Comparison of ENCODE assay signal across 17 cellular contexts in genomic region chr10:73065441-73065840, GRCh38. TPM values are rescaled to one million over a fixed set of nuclear protein-coding genes. Genes with fewer than 3 reads are reported as not detected.
DNase-seq lines count a peak whose midpoint lies in the region; ATAC-seq, FAIRE-seq and TF ChIP-seq lines count a peak whose summit lies in the region.
"Had no signal": no experiment of that assay in that cellular context is flagged by ENCODE, and none has a peak within 500 bp of the region (broad histone marks: within the 10 kb centered on the region; RNA-seq: fewer than 3 reads in every experiment).

No MANE protein-coding gene starts in this region.

- no peaks in the 10 kb centered on the region for H3K27me3 Mint-ChIP-seq in activated T-helper 2 cell treated with anti-CD3 and anti-CD28 coated beads, Interferon-gamma antibody, Interleukin-2, Interleukin-4, amounts not matched to agents 10 μg/mL and 5 μg/mL and 100 μg/mL, durations not matched to agents 14 hours and 24 hours and 36 hours (ENCODE audit: low read depth)
- H3K27me3 Mint-ChIP-seq in natural killer cell treated with Interleukin-12 subunit alpha and Interleukin-12 subunit beta and Interleukin-15 and Interleukin-18, amount 100 ng/mL, for 72 hours = no peaks in the 10 kb centered on the region
- H3K27me3 Mint-ChIP-seq: CD4-positive, CD25-positive, alpha-beta regulatory T cell; IgD-negative memory B cell had no signal

- H3K9me3 Mint-ChIP-seq in activated T-helper 2 cell treated with anti-CD3 and anti-CD28 coated beads, Interferon-gamma antibody, Interleukin-2, Interleukin-4, amounts not matched to agents 10 μg/mL and 5 μg/mL and 100 μg/mL, durations not matched to agents 14 hours and 24 hours and 36 hours = no peaks in the 10 kb centered on the region
- no peaks in the 10 kb centered on the region for H3K9me3 Mint-ChIP-seq in natural killer cell treated with Interleukin-12 subunit alpha and Interleukin-12 subunit beta and Interleukin-15 and Interleukin-18, amount 100 ng/mL, for 72 hours
- H3K9me3 Mint-ChIP-seq: GM23338, H9, IgD-negative memory B cell had no signal

- no peak overlapping the region for H3K9ac ChIP-seq in HepG2 (ENCODE audit: insufficient read depth, low read depth, low read length)
- H3K9ac ChIP-seq: BLaER1 treated with 17β-estradiol and CSF1 and Interleukin-3, amounts not matched to agents 10 nM and 100 nM had no signal

- H3K9me3 ChIP-seq in HepG2 (ENCODE audit: low read length) (no peaks in the 10 kb centered on the region), right lobe of liver (no peaks in the 10 kb centered on the region), OCI-LY7 (ENCODE audit: low read length) (no peaks in the 10 kb centered on the region), gastrocnemius medialis (no peaks in the 10 kb centered on the region)
- H3K9me3 ChIP-seq: BLaER1 treated with 17β-estradiol and CSF1 and Interleukin-3, amounts not matched to agents 10 nM and 100 nM had no signal

- DNase-seq in HepG2 (ENCODE audit: low spot score) (no peak), right lobe of liver (no peak), fibroblast of the aortic adventitia (ENCODE audit: low read depth) (peak; percentile 18), OCI-LY7 (ENCODE audit: low spot score) (no peak), gastrocnemius medialis (no peak)
- DNase-seq in activated T-helper 2 cell treated with anti-CD3 and anti-CD28 coated beads, Interferon-gamma antibody, Interleukin-2, Interleukin-4, amounts not matched to agents 10 μg/mL and 5 μg/mL and 100 μg/mL, durations not matched to agents 14 hours and 24 hours and 36 hours (ENCODE audit: low spot score) = no peak
- DNase-seq in natural killer cell treated with Interleukin-12 subunit alpha and Interleukin-12 subunit beta and Interleukin-15 and Interleukin-18, amount 100 ng/mL, for 72 hours (ENCODE audit: low spot score) = no peak
- DNase-seq: CD4-positive, CD25-positive, alpha-beta regulatory T cell; DMS53; H9 had no signal

- BruUV-seq in HepG2 (replicated peaks; lab: Mats Ljungman, UMichigan) (no TSS peak), OCI-LY7 (replicated peaks; lab: Mats Ljungman, UMichigan) (no TSS peak)

- H3K4me3 ChIP-seq in HepG2 (replicated peaks in 1 of 3; ENCODE audit: insufficient read depth in 1 of 3, low read depth in 2 of 3, low read length in 3 of 3) (no peak overlapping the region), right lobe of liver (no peak overlapping the region), fibroblast of the aortic adventitia (ENCODE audit: low read depth, low read length) (no peak overlapping the region), OCI-LY7 (ENCODE audit: low read depth, low read length, poor library complexity, severe bottlenecking) (no peak overlapping the region), gastrocnemius medialis (no peak overlapping the region)
- H3K4me3 ChIP-seq: BLaER1 treated with 17β-estradiol and CSF1 and Interleukin-3, amounts not matched to agents 10 nM and 100 nM; GM23338 had no signal

- CTCF ChIA-PET in HepG2 (lab: Yijun Ruan, JAX; ENCODE audit: low intra/inter-chr PET ratio, low total read pairs) = no interaction called here
- CTCF ChIA-PET in OCI-LY7 (lab: Charles Lee; ENCODE audit: unreplicated experiment) = no interaction called here

- FAIRE-seq in HepG2 (lab: Jason Lieb, UNC) = no peak
- FAIRE-seq: GM12892 had no signal

- H2AFZ ChIP-seq in HepG2 (ENCODE audit: low read length) (no peak overlapping the region), OCI-LY7 (ENCODE audit: low read length) (no peak overlapping the region)
- H2AFZ ChIP-seq: GM23338 had no signal

- H3K4me3 Mint-ChIP-seq in activated T-helper 2 cell treated with anti-CD3 and anti-CD28 coated beads, Interferon-gamma antibody, Interleukin-2, Interleukin-4, amounts not matched to agents 10 μg/mL and 5 μg/mL and 100 μg/mL, durations not matched to agents 14 hours and 24 hours and 36 hours (ENCODE audit: low read depth) = no peak overlapping the region
- H3K4me3 Mint-ChIP-seq in natural killer cell treated with Interleukin-12 subunit alpha and Interleukin-12 subunit beta and Interleukin-15 and Interleukin-18, amount 100 ng/mL, for 72 hours = no peak overlapping the region
- H3K4me3 Mint-ChIP-seq: CD4-positive, CD25-positive, alpha-beta regulatory T cell; GM23338; H9; IgD-negative memory B cell had no signal

- no peaks in the 10 kb centered on the region for H3K9me2 ChIP-seq in OCI-LY7 (ENCODE audit: insufficient read depth, low read length)

- H3K4me2 ChIP-seq in HepG2 (ENCODE audit: low read depth, low read length) = no peak overlapping the region
- H3K4me2 ChIP-seq in OCI-LY7 (ENCODE audit: low read length) = no peak overlapping the region
- H3K4me2 ChIP-seq: BLaER1 treated with 17β-estradiol and CSF1 and Interleukin-3, amounts not matched to agents 10 nM and 100 nM; GM23338 had no signal

- peaks cover 12% of the 10 kb centered on the region for H3K4me1 Mint-ChIP-seq in activated T-helper 2 cell treated with anti-CD3 and anti-CD28 coated beads, Interferon-gamma antibody, Interleukin-2, Interleukin-4, amounts not matched to agents 10 μg/mL and 5 μg/mL and 100 μg/mL, durations not matched to agents 14 hours and 24 hours and 36 hours (ENCODE audit: low read depth)
- H3K4me1 Mint-ChIP-seq in natural killer cell treated with Interleukin-12 subunit alpha and Interleukin-12 subunit beta and Interleukin-15 and Interleukin-18, amount 100 ng/mL, for 72 hours (ENCODE audit: low read depth in 2 of 2) = peaks cover 5 to 7% of the 10 kb centered on the region in 2 donors
- H3K4me1 Mint-ChIP-seq: GM23338, H9 had no signal

- H3K27ac ChIP-seq in HepG2 (ENCODE audit: extremely low read length, insufficient read depth, low read length) = no peak overlapping the region
- H3K27ac ChIP-seq in right lobe of liver = no peak overlapping the region
- H3K27ac ChIP-seq in OCI-LY7 (ENCODE audit: low read depth, low read length, poor library complexity, severe bottlenecking) = no peak overlapping the region
- H3K27ac ChIP-seq in gastrocnemius medialis = no peak overlapping the region
- H3K27ac ChIP-seq: 22Rv1; BLaER1 treated with 17β-estradiol and CSF1 and Interleukin-3, amounts not matched to agents 10 nM and 100 nM had no signal

- peak overlapping the region; percentile 12 for H3K27ac Mint-ChIP-seq in activated T-helper 2 cell treated with anti-CD3 and anti-CD28 coated beads, Interferon-gamma antibody, Interleukin-2, Interleukin-4, amounts not matched to agents 10 μg/mL and 5 μg/mL and 100 μg/mL, durations not matched to agents 14 hours and 24 hours and 36 hours
- H3K27ac Mint-ChIP-seq in natural killer cell treated with Interleukin-12 subunit alpha and Interleukin-12 subunit beta and Interleukin-15 and Interleukin-18, amount 100 ng/mL, for 72 hours = no peak overlapping the region
- H3K27ac Mint-ChIP-seq: GM23338, H9, IgD-negative memory B cell had no signal

- peaks cover 19% of the 10 kb centered on the region; the same call in 1 of the 2 replicates for H3K4me1 ChIP-seq in HepG2 (ENCODE audit: insufficient read depth, low read length)
- no peaks in the 10 kb centered on the region for H3K4me1 ChIP-seq in right lobe of liver
- peaks cover 1% of the 10 kb centered on the region for H3K4me1 ChIP-seq in OCI-LY7 (ENCODE audit: insufficient read depth, low read length, poor library complexity, severe bottlenecking)
- H3K4me1 ChIP-seq in gastrocnemius medialis = peaks cover 0 to 11% of the 10 kb centered on the region in 2 donors
- H3K4me1 ChIP-seq: BLaER1 treated with 17β-estradiol and CSF1 and Interleukin-3, amounts not matched to agents 10 nM and 100 nM had no signal

- WGBS in HepG2 (ENCODE audit: low lambda C conversion rate) = 100% methylated on average over 1 of the region's 1 CpG
- 80% methylated on average over 1 of the region's 1 CpG for WGBS in right lobe of liver (ENCODE audit: insufficient coverage, low coverage, low lambda C conversion rate, missing lambda C conversion rate)

- no peak for ATAC-seq in HepG2
- ATAC-seq in right lobe of liver = no peak
- ATAC-seq in gastrocnemius medialis = no peak
- ATAC-seq in natural killer cell treated with Interleukin-12 subunit alpha and Interleukin-12 subunit beta and Interleukin-15 and Interleukin-18, amount 100 ng/mL, for 72 hours = no peak
- ATAC-seq in GM19397 (IDR thresholded peaks at IDR 0.05; ENCODE audit: unreplicated experiment) = no peak
- ATAC-seq: GM23338 had no signal

- POLR2A ChIA-PET in HepG2 (lab: Yijun Ruan, JAX) (no interaction called here), OCI-LY7 (lab: Charles Lee) (interaction anchor here (0.6 to 0.8 kb wide), 3 partner anchors 9 to 868 kb away, joined by 3 to 4 read pairs (median 3); no protein-coding TSS in a partner anchor)

- no peak for TF ChIP-seq RAD21 in HepG2 (CRISPR knock-in tag; IDR thresholded peaks at IDR 0.05)

- TF ChIP-seq EP300 in HepG2 (IDR thresholded peaks at IDR 0.05; ENCODE audit: low read depth in 2 of 2, low read length in 2 of 2) (no peak), HepG2 (CRISPR knock-in tag; IDR thresholded peaks at IDR 0.05; ENCODE audit: borderline replicate concordance) (no peak)

- H3K27me3 ChIP-seq in HepG2 (ENCODE audit: control insufficient read depth in 1 of 2, insufficient read depth in 2 of 2, low read length in 2 of 2) (no peaks in the 10 kb centered on the region), right lobe of liver (no peaks in the 10 kb centered on the region), gastrocnemius medialis (no peaks in the 10 kb centered on the region)
- H3K27me3 ChIP-seq: BLaER1 treated with 17β-estradiol and CSF1 and Interleukin-3, amounts not matched to agents 10 nM and 100 nM had no signal

- H3K79me2 ChIP-seq in HepG2 (ENCODE audit: insufficient read depth, low read length) (peaks cover 2% of the 10 kb centered on the region), OCI-LY7 (ENCODE audit: insufficient read depth, low read depth, low read length) (no peaks in the 10 kb centered on the region)

- intact Hi-C loops in HepG2 (cut with micrococcal nuclease; ENCODE audit: unreplicated experiment) = loop anchor here (10.0 kb wide), 1 partner anchor 691 kb away; no protein-coding TSS in a partner anchor
- intact Hi-C loops in right lobe of liver (cut with DNase I) = no loop called here
- intact Hi-C loops in activated T-helper 2 cell treated with anti-CD3 and anti-CD28 coated beads, Interferon-gamma antibody, Interleukin-2, Interleukin-4, amounts not matched to agents 10 μg/mL and 5 μg/mL and 100 μg/mL, durations not matched to agents 14 hours and 24 hours and 36 hours (cut with micrococcal nuclease) = loop anchor here (10.0 kb wide), 1 partner anchor 221 kb away; no protein-coding TSS in a partner anchor
- intact Hi-C loops in OCI-LY7 (cut with micrococcal nuclease; ENCODE audit: unreplicated experiment) = no loop called here
- intact Hi-C loops in gastrocnemius medialis (cut with DNase I; ENCODE audit: low total_unique reads) = no loop called here

- in situ Hi-C loops in HepG2 (cut with HindIII; ENCODE audit: extremely low pct_ligation_motif_present, low pct_unique_long_range_greater_than_20kb) = no loop called here
- in situ Hi-C loops in gastrocnemius medialis (cut with MboI; ENCODE audit: low sequenced_read_pairs in 4 of 4) = loop anchor here in 3 of 4 donors (25.0 kb wide), 2 partner anchors 97 to 703 kb away; partner anchors contain the start of genes DNAJB12 (in 2 of the 3), ECD (in 1 of the 3) and FAM149B1 (in 1 of the 3)

- no peak for TF ChIP-seq POLR2A in HepG2 (IDR thresholded peaks at IDR 0.05; ENCODE audit: insufficient read depth in 1 of 2, low read depth in 2 of 2, low read length in 2 of 2)
- no peak for TF ChIP-seq POLR2A in right lobe of liver (IDR thresholded peaks at IDR 0.05)
- no peak for TF ChIP-seq POLR2A in gastrocnemius medialis (IDR thresholded peaks at IDR 0.05)

- TF ChIP-seq CTCF in HepG2 (CRISPR knock-in tag; IDR thresholded peaks at IDR 0.05) (no peak), right lobe of liver (IDR thresholded peaks at IDR 0.05) (no peak), fibroblast of the aortic adventitia (IDR thresholded peaks at IDR 0.05; ENCODE audit: insufficient read depth, low read length) (no peak), OCI-LY7 (conservative IDR thresholded peaks at IDR 0.05; ENCODE audit: low read length) (no peak), gastrocnemius medialis (IDR thresholded peaks at IDR 0.05 in 4 of 5, conservative IDR thresholded peaks at IDR 0.05 in 1 of 5) (no peak)

- peaks cover 15 to 62% of the 10 kb centered on the region in 2 experiments for H3K36me3 ChIP-seq in HepG2 (replicated peaks in 1 of 2; ENCODE audit: control insufficient read depth in 1 of 2, insufficient read depth in 2 of 2, low read length in 2 of 2)
- peaks cover 0 to 62% (median 12%) of the 10 kb centered on the region in 4 donors for H3K36me3 ChIP-seq in right lobe of liver
- peaks cover 69% of the 10 kb centered on the region for H3K36me3 ChIP-seq in OCI-LY7 (ENCODE audit: insufficient read depth, low read length)
- H3K36me3 ChIP-seq in gastrocnemius medialis = peaks cover 3 to 88% of the 10 kb centered on the region in 2 donors

- H4K20me1 ChIP-seq in HepG2 (ENCODE audit: insufficient read depth, low read length) = peaks cover 14% of the 10 kb centered on the region
- no peaks in the 10 kb centered on the region for H4K20me1 ChIP-seq in OCI-LY7 (ENCODE audit: insufficient read depth, low read length)

- peaks cover 62% of the 10 kb centered on the region for H3K36me3 Mint-ChIP-seq in activated T-helper 2 cell treated with anti-CD3 and anti-CD28 coated beads, Interferon-gamma antibody, Interleukin-2, Interleukin-4, amounts not matched to agents 10 μg/mL and 5 μg/mL and 100 μg/mL, durations not matched to agents 14 hours and 24 hours and 36 hours (ENCODE audit: low read depth)
- H3K36me3 Mint-ChIP-seq in natural killer cell treated with Interleukin-12 subunit alpha and Interleukin-12 subunit beta and Interleukin-15 and Interleukin-18, amount 100 ng/mL, for 72 hours = peaks cover 13% of the 10 kb centered on the region

RNA-seq across cellular contexts. Expression of gene P4HA1, which starts 31.2 kb away (rescaled TPM):
- total RNA-seq in HepG2 (2016; rRNA removed; fragmentation: Illumina TruSeq; extraction: Trizol) = 39.0 and 63.1 TPM in 2 replicates
- total RNA-seq in HepG2 (2016; cell fraction: cytosol; rRNA removed; fragmentation: Illumina TruSeq; extraction: Trizol; ENCODE audit: low read depth) = 11.3 TPM in 2 replicates
- 39.0 and 64.4 TPM in 2 replicates for total RNA-seq in HepG2 (2016; cell fraction: insoluble cytoplasmic fraction; rRNA removed; fragmentation: Illumina TruSeq; extraction: Trizol)
- 21.6 and 25.4 TPM in 2 replicates for total RNA-seq in HepG2 (2016; cell fraction: membrane; rRNA removed; fragmentation: Illumina TruSeq; extraction: Trizol)
- 64.0 and 71.0 TPM in 2 replicates for total RNA-seq in HepG2 (2016; cell fraction: nucleus; rRNA removed; fragmentation: Illumina TruSeq; extraction: Trizol)
- 137 and 196 TPM in 2 replicates for polyA plus RNA-seq in HepG2 (2011; rRNA removed)
- polyA plus RNA-seq in HepG2 (2011; cell fraction: cytosol; rRNA removed) = 76.6 and 126 TPM in 2 replicates
- 43.9 and 52.6 TPM in 2 replicates for polyA plus RNA-seq in HepG2 (2011; cell fraction: nucleus; rRNA removed)
- 219 and 241 TPM in 2 replicates for polyA plus RNA-seq in HepG2 (2012)
- polyA plus RNA-seq in HepG2 (2016; cell fraction: cytosol; fragmentation: Illumina TruSeq; extraction: Trizol; ENCODE audit: low read depth) = 5.6 and 5.7 TPM in 2 replicates
- 28.0 TPM in 2 replicates for polyA plus RNA-seq in HepG2 (2016; cell fraction: insoluble cytoplasmic fraction; fragmentation: Illumina TruSeq; extraction: Trizol; ENCODE audit: low read depth)
- polyA plus RNA-seq in HepG2 (2016; cell fraction: membrane; fragmentation: Illumina TruSeq; extraction: Trizol; ENCODE audit: low read depth) = 11.2 and 11.8 TPM in 2 replicates
- polyA plus RNA-seq in HepG2 (2016; cell fraction: nucleus; fragmentation: Illumina TruSeq; extraction: Trizol; ENCODE audit: insufficient read depth, low read depth) = 59.1 and 61.8 TPM in 2 replicates
- 7.7 and 38.5 TPM in 2 replicates for polyA minus RNA-seq in HepG2 (2011; rRNA and poly(A)+ RNA removed; ENCODE audit: low replicate concordance)
- 92.9 and 99.9 TPM in 2 replicates for polyA minus RNA-seq in HepG2 (2011; cell fraction: cytosol; rRNA and poly(A)+ RNA removed)
- polyA minus RNA-seq in HepG2 (2011; cell fraction: nucleus; rRNA and poly(A)+ RNA removed) = 169 and 183 TPM in 2 replicates
- 10 to 100 TPM in 5 of 6 experiments, 1 to 10 TPM in 1; 6.2 to 67.8 (median 26.2) TPM for total RNA-seq in right lobe of liver
- 71.9 and 72.8 TPM in 2 replicates for total RNA-seq in activated T-helper 2 cell treated with anti-CD3 and anti-CD28 coated beads, Interferon-gamma antibody, Interleukin-2, Interleukin-4, amounts not matched to agents 10 μg/mL and 5 μg/mL and 100 μg/mL, durations not matched to agents 14 hours and 24 hours and 36 hours
- 159 and 170 TPM in 2 replicates for total RNA-seq in fibroblast of the aortic adventitia (ENCODE audit: low replicate concordance)
- total RNA-seq in OCI-LY7 (2014; rRNA removed; shearing (Covaris generic)) = 11.6 and 17.9 TPM in 2 replicates
- 19.8 and 36.2 TPM in 2 replicates for total RNA-seq in OCI-LY7 (2022)
- total RNA-seq in gastrocnemius medialis = 100 to 1,000 TPM in 3 of 4 donors, 10 to 100 TPM in 1; 65.3 to 348 (median 217) TPM
- total RNA-seq in natural killer cell treated with Interleukin-12 subunit alpha and Interleukin-12 subunit beta and Interleukin-15 and Interleukin-18, amount 100 ng/mL, for 72 hours = 10 to 100 TPM; 30.8 to 61.1 TPM

RNA-seq across cellular contexts. Expression of gene NUDT13, which starts 44.8 kb away (rescaled TPM):
- total RNA-seq in HepG2 (2016; rRNA removed; fragmentation: Illumina TruSeq; extraction: Trizol) (2.5 and 4.2 TPM in 2 replicates), right lobe of liver (1 to 10 TPM; 1.8 to 4.2 (median 2.1) TPM), fibroblast of the aortic adventitia (ENCODE audit: low replicate concordance) (1.8 TPM in 2 replicates), OCI-LY7 (2022) (not detected in 2 replicates), gastrocnemius medialis (1 to 10 TPM; 1.7 to 5.3 (median 2.0) TPM)
- 0.62 and 0.71 TPM in 2 replicates for total RNA-seq in HepG2 (2016; cell fraction: cytosol; rRNA removed; fragmentation: Illumina TruSeq; extraction: Trizol; ENCODE audit: low read depth)
- 2.6 and 3.4 TPM in 2 replicates for total RNA-seq in HepG2 (2016; cell fraction: insoluble cytoplasmic fraction; rRNA removed; fragmentation: Illumina TruSeq; extraction: Trizol)
- 1.4 and 1.7 TPM in 2 replicates for total RNA-seq in HepG2 (2016; cell fraction: membrane; rRNA removed; fragmentation: Illumina TruSeq; extraction: Trizol)
- total RNA-seq in HepG2 (2016; cell fraction: nucleus; rRNA removed; fragmentation: Illumina TruSeq; extraction: Trizol) = 4.1 and 5.2 TPM in 2 replicates
- polyA plus RNA-seq in HepG2 (2011; rRNA removed) = 5.0 and 6.5 TPM in 2 replicates
- polyA plus RNA-seq in HepG2 (2011; cell fraction: cytosol; rRNA removed) = 2.8 and 3.1 TPM in 2 replicates
- polyA plus RNA-seq in HepG2 (2011; cell fraction: nucleus; rRNA removed) = 8.1 and 8.8 TPM in 2 replicates
- polyA plus RNA-seq in HepG2 (2012) = 3.6 and 5.2 TPM in 2 replicates
- polyA plus RNA-seq in HepG2 (2016; cell fraction: cytosol; fragmentation: Illumina TruSeq; extraction: Trizol; ENCODE audit: low read depth) = 0.85 and 1.0 TPM in 2 replicates
- polyA plus RNA-seq in HepG2 (2016; cell fraction: insoluble cytoplasmic fraction; fragmentation: Illumina TruSeq; extraction: Trizol; ENCODE audit: low read depth) = 3.0 and 4.1 TPM in 2 replicates
- polyA plus RNA-seq in HepG2 (2016; cell fraction: membrane; fragmentation: Illumina TruSeq; extraction: Trizol; ENCODE audit: low read depth) = 1.5 and 1.7 TPM in 2 replicates
- 8.3 and 9.2 TPM in 2 replicates for polyA plus RNA-seq in HepG2 (2016; cell fraction: nucleus; fragmentation: Illumina TruSeq; extraction: Trizol; ENCODE audit: insufficient read depth, low read depth)
- 1.9 and 2.1 TPM in 2 replicates for polyA minus RNA-seq in HepG2 (2011; rRNA and poly(A)+ RNA removed; ENCODE audit: low replicate concordance)
- polyA minus RNA-seq in HepG2 (2011; cell fraction: cytosol; rRNA and poly(A)+ RNA removed) = 1.4 and 1.5 TPM in 2 replicates
- polyA minus RNA-seq in HepG2 (2011; cell fraction: nucleus; rRNA and poly(A)+ RNA removed) = 4.6 and 4.8 TPM in 2 replicates
- total RNA-seq in activated T-helper 2 cell treated with anti-CD3 and anti-CD28 coated beads, Interferon-gamma antibody, Interleukin-2, Interleukin-4, amounts not matched to agents 10 μg/mL and 5 μg/mL and 100 μg/mL, durations not matched to agents 14 hours and 24 hours and 36 hours = 0.76 and 1.0 TPM in 2 replicates
- total RNA-seq in OCI-LY7 (2014; rRNA removed; shearing (Covaris generic)) = not detected in 2 replicates
- total RNA-seq in natural killer cell treated with Interleukin-12 subunit alpha and Interleukin-12 subunit beta and Interleukin-15 and Interleukin-18, amount 100 ng/mL, for 72 hours = 1 to 10 TPM; 1.1 to 1.3 TPM
- total RNA-seq: G401 had no signal

Comparison
In these comparisons a context has a peak if more than half of its experiments do, and no peak if none do; other contexts are left out.
1. intact Hi-C loops: an anchor here in HepG2 (10.0 kb wide) and activated T-helper 2 cell treated with anti-CD3 and anti-CD28 coated beads, Interferon-gamma antibody, Interleukin-2, Interleukin-4, amounts not matched to agents 10 μg/mL and 5 μg/mL and 100 μg/mL, durations not matched to agents 14 hours and 24 hours and 36 hours (10.0 kb wide); none called in right lobe of liver, OCI-LY7 and gastrocnemius medialis.